Comparison of ENCODE assay signal across 1 cellular context in genomic region chr19:58440556-58440955, GRCh38.
TF ChIP-seq lines count a peak whose summit lies in the region.

No MANE protein-coding gene starts in this region.

TF ChIP-seq in H1, 55 proteins besides CTCF, POLR2A, EP300 and RAD21:
- TF ChIP-seq HDAC2 (IDR thresholded peaks at IDR 0.05; ENCODE audit: borderline replicate concordance in 1 of 2, low read depth in 2 of 2, low read length in 2 of 2): no peak
- TF ChIP-seq KDM4A (IDR thresholded peaks at IDR 0.05; ENCODE audit: low read depth, low read length, severe bottlenecking): peak; percentile 93
- peak; percentile 33 for TF ChIP-seq RNF2 (IDR thresholded peaks at IDR 0.05; ENCODE audit: borderline replicate concordance, low read depth, low read length, missing control alignments, poor library complexity, severe bottlenecking)
TF ChIP-seq in H1: peak in this region for 2.
